Comparison of ENCODE assay signal across 27 cellular contexts in the genomic region with DNA sequence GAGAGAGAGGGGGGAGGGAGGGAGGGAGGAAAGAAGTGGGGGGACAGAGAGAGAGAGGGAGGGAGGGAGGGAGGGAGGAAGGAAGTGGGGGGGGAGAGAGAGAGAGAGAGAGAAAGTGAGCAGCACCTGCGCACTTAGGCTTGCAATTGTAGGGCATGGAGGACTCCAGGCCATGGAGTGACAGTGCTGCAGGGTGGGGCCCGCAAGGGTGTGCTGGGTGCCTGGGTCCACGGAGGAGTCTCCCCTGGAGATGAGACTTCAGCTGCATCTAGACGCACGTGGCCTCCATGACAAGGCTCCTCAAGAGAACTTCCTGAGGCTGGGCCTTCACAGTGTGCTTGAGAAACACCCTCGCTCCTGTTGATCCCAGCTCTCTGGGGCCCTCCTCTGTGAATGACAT. TPM values are rescaled to one million over a fixed set of nuclear protein-coding genes. Genes with fewer than 3 reads are reported as not detected.
"Had no signal": no experiment of that assay in that cellular context is flagged by ENCODE, and none has a peak within 500 bp of the region (broad histone marks: within the 10 kb centered on the region; RNA-seq: fewer than 3 reads in every experiment).

No MANE protein-coding gene starts in this region.

- H3K27ac Mint-ChIP-seq: mesothelial cell of epicardium, nephron progenitor cell had no signal

- H3K27me3 ChIP-seq: colonic mucosa had no signal

- H3K9me3 ChIP-seq: colonic mucosa, heart left ventricle, neutrophil, stomach, thoracic aorta, transverse colon had no signal

- H3K4me1 Mint-ChIP-seq: mesothelial cell of epicardium had no signal

- H3K9me3 Mint-ChIP-seq: mesothelial cell of epicardium, nephron progenitor cell had no signal

- H3K4me3 Mint-ChIP-seq: mesothelial cell of epicardium; nephron progenitor cell; stimulated activated memory B cell treated with anti-CD40 and anti-IgM and Interleukin-4, amounts not matched to agents 10 μg/mL and 1 μg/mL and 100 μg/mL, for 72 hours had no signal

- ATAC-seq: esophagus mucosa; heart left ventricle; sciatic nerve; stimulated activated memory B cell treated with anti-CD40 and anti-IgM and Interleukin-4, amounts not matched to agents 10 μg/mL and 1 μg/mL and 100 μg/mL, for 72 hours had no signal

- H3K4me1 ChIP-seq: colonic mucosa, heart left ventricle, stomach, transverse colon had no signal

- H3K27ac ChIP-seq: colonic mucosa, dorsolateral prefrontal cortex, heart left ventricle, neutrophil, spleen, stomach, thoracic aorta, transverse colon had no signal

- H3K36me3 ChIP-seq: colonic mucosa, heart left ventricle, neutrophil, spleen, stomach, thoracic aorta, transverse colon had no signal

- H3K4me3 ChIP-seq: colonic mucosa, dorsolateral prefrontal cortex, heart left ventricle, spleen, stomach, thoracic aorta, transverse colon had no signal

- DNase-seq: colonic mucosa; dorsolateral prefrontal cortex; effector CD8-positive, alpha-beta T cell; heart left ventricle; hippocampal formation; kidney glomerular epithelial cell; nephron progenitor cell; spleen; stimulated activated CD4-positive, alpha-beta T cell treated with anti-CD3 and anti-CD28 coated beads, Interleukin-15, amount 100 ng/mL, for 24 hours; stimulated activated CD4-positive, alpha-beta T cell treated with anti-CD3 and anti-CD28 coated beads, Interleukin-1b, Interleukin-23, amount 100 ng/mL, for 48 hours; stimulated activated CD4-positive, alpha-beta T cell treated with anti-CD3 and anti-CD28 coated beads, Interleukin-4, amount 100 ng/mL, for 24 hours; stomach; substantia nigra; transverse colon had no signal

- H3K36me3 Mint-ChIP-seq: mesothelial cell of epicardium; stimulated activated memory B cell treated with anti-CD40 and anti-IgM and Interleukin-4, amounts not matched to agents 10 μg/mL and 1 μg/mL and 100 μg/mL, for 72 hours had no signal

RNA-seq across cellular contexts. Expression of gene CLRN3, which starts 44.5 kb away (rescaled TPM):
- total RNA-seq: esophagus mucosa, fibroblast of lung, frontal cortex, glomerular endothelial cell, mesothelial cell of epicardium, myocyte, osteoblast, pulmonary artery endothelial cell, sciatic nerve, thoracic aorta, ureter had no signal
- polyA plus RNA-seq: fibroblast of lung, heart left ventricle had no signal
